In the genomic region with DNA sequence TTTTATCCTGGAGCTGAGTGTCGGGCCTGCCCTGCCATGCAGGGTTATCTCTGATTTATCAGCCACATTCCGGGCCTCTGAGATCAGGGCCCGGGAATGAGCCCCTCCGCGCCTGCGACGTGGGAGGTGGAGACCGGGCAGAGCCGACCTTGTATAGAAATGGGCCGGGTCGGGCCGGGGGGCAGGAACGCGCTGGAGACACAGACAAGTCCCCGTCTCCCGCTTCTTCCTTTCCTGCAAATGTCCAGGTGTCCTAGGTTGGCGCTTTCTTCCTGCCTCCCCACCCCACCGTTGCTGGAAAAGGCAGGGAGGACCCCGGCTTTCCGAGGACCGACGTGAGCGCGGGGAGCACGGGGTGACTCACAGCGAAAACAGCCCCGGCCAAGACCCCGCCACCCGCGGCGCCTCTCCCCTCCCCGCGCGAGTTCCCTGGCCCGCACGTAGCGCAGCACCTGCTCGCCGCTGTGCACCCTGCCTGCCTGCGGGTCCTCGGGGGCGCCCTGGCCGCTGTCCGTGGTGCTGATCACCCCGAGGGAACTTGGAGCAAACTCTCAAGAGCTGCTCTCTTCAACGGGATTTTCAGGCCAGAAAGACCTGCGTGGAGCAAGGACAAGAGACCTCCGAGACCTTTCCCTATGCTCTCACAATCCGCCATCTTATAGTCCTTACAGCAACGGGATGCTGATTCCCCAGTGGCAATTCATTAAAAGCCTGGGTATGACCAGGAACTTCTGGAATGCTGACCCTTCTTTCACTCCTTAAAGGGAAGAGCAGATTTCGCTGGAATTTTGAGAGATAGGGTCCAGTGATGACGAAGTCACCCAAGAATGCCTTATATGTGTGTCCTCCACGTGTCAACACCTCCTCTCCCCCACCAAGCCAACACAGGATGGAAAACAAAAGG, we compare ENCODE assay signal across 1 cellular context.
TF ChIP-seq lines count a peak whose summit lies in the region.

No MANE protein-coding gene starts in this region.

TF ChIP-seq in HepG2, 621 proteins besides CTCF, POLR2A, EP300 and RAD21 (continued from another document and continues in another):
- TF ChIP-seq RXRA (CRISPR knock-in tag; IDR thresholded peaks at IDR 0.05) (peak; percentile 67), ADNP (CRISPR knock-in tag; IDR thresholded peaks at IDR 0.05) (no peak), HES4 (CRISPR knock-in tag; IDR thresholded peaks at IDR 0.05; ENCODE audit: borderline replicate concordance) (peak; percentile 99), ETV5 (CRISPR knock-in tag; IDR thresholded peaks at IDR 0.05; ENCODE audit: borderline replicate concordance) (peak; percentile 70; the same call in 1 of the 2 replicates), ZNF382 (CRISPR knock-in tag; IDR thresholded peaks at IDR 0.05; ENCODE audit: borderline replicate concordance) (no peak), CAMTA2 (CRISPR knock-in tag; IDR thresholded peaks at IDR 0.05; ENCODE audit: borderline replicate concordance) (peak; percentile 71; the same call in 1 of the 2 replicates), MIER3 (CRISPR knock-in tag; IDR thresholded peaks at IDR 0.05; ENCODE audit: borderline replicate concordance) (peak; percentile 88), ZC3H13 (CRISPR knock-in tag; IDR thresholded peaks at IDR 0.05) (peak; percentile 86; the same call in 1 of the 2 replicates), BRCA1 (CRISPR knock-in tag; IDR thresholded peaks at IDR 0.05) (peak; percentile 99), ZNF672 (CRISPR knock-in tag; IDR thresholded peaks at IDR 0.05) (no peak), XBP1 (CRISPR knock-in tag; IDR thresholded peaks at IDR 0.05) (peak; percentile 91; the same call in 1 of the 2 replicates), ZNF772 (CRISPR knock-in tag; IDR thresholded peaks at IDR 0.05) (peak; percentile 80; the same call in 1 of the 2 replicates), TRIM24 (CRISPR knock-in tag; IDR thresholded peaks at IDR 0.05) (no peak)
- TF ChIP-seq, protein P1, sequence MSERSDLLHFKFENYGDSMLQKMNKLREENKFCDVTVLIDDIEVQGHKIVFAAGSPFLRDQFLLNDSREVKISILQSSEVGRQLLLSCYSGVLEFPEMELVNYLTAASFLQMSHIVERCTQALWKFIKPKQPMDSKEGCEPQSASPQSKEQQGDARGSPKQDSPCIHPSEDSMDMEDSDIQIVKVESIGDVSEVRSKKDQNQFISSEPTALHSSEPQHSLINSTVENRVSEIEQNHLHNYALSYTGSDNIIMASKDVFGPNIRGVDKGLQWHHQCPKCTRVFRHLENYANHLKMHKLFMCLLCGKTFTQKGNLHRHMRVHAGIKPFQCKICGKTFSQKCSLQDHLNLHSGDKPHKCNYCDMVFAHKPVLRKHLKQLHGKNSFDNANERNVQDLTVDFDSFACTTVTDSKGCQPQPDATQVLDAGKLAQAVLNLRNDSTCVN (CRISPR knock-in tag; IDR thresholded peaks at IDR 0.05; ENCODE audit: borderline replicate concordance) = peak; percentile 97
- TF ChIP-seq, protein P2, sequence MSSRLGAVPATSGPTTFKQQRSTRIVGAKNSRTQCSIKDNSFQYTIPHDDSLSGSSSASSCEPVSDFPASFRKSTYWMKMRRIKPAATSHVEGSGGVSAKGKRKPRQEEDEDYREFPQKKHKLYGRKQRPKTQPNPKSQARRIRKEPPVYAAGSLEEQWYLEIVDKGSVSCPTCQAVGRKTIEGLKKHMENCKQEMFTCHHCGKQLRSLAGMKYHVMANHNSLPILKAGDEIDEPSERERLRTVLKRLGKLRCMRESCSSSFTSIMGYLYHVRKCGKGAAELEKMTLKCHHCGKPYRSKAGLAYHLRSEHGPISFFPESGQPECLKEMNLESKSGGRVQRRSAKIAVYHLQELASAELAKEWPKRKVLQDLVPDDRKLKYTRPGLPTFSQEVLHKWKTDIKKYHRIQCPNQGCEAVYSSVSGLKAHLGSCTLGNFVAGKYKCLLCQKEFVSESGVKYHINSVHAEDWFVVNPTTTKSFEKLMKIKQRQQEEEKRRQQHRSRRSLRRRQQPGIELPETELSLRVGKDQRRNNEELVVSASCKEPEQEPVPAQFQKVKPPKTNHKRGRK (CRISPR knock-in tag; IDR thresholded peaks at IDR 0.05) = no peak
- TF ChIP-seq, protein P3, sequence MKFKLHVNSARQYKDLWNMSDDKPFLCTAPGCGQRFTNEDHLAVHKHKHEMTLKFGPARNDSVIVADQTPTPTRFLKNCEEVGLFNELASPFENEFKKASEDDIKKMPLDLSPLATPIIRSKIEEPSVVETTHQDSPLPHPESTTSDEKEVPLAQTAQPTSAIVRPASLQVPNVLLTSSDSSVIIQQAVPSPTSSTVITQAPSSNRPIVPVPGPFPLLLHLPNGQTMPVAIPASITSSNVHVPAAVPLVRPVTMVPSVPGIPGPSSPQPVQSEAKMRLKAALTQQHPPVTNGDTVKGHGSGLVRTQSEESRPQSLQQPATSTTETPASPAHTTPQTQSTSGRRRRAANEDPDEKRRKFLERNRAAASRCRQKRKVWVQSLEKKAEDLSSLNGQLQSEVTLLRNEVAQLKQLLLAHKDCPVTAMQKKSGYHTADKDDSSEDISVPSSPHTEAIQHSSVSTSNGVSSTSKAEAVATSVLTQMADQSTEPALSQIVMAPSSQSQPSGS (CRISPR knock-in tag; IDR thresholded peaks at IDR 0.05) = peak; percentile 91
- TF ChIP-seq, protein P4, sequence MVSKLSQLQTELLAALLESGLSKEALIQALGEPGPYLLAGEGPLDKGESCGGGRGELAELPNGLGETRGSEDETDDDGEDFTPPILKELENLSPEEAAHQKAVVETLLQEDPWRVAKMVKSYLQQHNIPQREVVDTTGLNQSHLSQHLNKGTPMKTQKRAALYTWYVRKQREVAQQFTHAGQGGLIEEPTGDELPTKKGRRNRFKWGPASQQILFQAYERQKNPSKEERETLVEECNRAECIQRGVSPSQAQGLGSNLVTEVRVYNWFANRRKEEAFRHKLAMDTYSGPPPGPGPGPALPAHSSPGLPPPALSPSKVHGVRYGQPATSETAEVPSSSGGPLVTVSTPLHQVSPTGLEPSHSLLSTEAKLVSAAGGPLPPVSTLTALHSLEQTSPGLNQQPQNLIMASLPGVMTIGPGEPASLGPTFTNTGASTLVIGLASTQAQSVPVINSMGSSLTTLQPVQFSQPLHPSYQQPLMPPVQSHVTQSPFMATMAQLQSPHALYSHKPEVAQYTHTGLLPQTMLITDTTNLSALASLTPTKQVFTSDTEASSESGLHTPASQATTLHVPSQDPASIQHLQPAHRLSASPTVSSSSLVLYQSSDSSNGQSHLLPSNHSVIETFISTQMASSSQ (IDR thresholded peaks at IDR 0.05; ENCODE audit: low read depth) = no peak
- TF ChIP-seq, protein P4 (CRISPR knock-in tag; IDR thresholded peaks at IDR 0.05; ENCODE audit: borderline replicate concordance) = no peak
- TF ChIP-seq, protein P5, sequence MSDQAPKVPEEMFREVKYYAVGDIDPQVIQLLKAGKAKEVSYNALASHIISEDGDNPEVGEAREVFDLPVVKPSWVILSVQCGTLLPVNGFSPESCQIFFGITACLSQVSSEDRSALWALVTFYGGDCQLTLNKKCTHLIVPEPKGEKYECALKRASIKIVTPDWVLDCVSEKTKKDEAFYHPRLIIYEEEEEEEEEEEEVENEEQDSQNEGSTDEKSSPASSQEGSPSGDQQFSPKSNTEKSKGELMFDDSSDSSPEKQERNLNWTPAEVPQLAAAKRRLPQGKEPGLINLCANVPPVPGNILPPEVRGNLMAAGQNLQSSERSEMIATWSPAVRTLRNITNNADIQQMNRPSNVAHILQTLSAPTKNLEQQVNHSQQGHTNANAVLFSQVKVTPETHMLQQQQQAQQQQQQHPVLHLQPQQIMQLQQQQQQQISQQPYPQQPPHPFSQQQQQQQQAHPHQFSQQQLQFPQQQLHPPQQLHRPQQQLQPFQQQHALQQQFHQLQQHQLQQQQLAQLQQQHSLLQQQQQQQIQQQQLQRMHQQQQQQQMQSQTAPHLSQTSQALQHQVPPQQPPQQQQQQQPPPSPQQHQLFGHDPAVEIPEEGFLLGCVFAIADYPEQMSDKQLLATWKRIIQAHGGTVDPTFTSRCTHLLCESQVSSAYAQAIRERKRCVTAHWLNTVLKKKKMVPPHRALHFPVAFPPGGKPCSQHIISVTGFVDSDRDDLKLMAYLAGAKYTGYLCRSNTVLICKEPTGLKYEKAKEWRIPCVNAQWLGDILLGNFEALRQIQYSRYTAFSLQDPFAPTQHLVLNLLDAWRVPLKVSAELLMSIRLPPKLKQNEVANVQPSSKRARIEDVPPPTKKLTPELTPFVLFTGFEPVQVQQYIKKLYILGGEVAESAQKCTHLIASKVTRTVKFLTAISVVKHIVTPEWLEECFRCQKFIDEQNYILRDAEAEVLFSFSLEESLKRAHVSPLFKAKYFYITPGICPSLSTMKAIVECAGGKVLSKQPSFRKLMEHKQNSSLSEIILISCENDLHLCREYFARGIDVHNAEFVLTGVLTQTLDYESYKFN (CRISPR knock-in tag; conservative IDR thresholded peaks at IDR 0.05) = peak; percentile 47; the same call in 1 of the 2 replicates
- TF ChIP-seq, protein P6, sequence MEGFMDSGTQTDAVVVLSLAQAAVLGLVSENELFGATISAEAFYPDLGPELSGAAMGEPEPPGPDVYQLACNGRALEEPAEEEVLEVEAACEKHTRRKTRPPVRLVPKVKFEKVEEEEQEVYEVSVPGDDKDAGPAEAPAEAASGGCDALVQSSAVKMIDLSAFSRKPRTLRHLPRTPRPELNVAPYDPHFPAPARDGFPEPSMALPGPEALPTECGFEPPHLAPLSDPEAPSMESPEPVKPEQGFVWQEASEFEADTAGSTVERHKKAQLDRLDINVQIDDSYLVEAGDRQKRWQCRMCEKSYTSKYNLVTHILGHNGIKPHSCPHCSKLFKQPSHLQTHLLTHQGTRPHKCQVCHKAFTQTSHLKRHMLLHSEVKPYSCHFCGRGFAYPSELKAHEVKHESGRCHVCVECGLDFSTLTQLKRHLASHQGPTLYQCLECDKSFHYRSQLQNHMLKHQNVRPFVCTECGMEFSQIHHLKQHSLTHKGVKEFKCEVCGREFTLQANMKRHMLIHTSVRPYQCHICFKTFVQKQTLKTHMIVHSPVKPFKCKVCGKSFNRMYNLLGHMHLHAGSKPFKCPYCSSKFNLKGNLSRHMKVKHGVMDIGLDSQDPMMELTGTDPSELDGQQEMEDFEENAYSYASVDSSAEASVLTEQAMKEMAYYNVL (CRISPR knock-in tag; IDR thresholded peaks at IDR 0.05; ENCODE audit: borderline replicate concordance) = no peak
- TF ChIP-seq, protein P7, sequence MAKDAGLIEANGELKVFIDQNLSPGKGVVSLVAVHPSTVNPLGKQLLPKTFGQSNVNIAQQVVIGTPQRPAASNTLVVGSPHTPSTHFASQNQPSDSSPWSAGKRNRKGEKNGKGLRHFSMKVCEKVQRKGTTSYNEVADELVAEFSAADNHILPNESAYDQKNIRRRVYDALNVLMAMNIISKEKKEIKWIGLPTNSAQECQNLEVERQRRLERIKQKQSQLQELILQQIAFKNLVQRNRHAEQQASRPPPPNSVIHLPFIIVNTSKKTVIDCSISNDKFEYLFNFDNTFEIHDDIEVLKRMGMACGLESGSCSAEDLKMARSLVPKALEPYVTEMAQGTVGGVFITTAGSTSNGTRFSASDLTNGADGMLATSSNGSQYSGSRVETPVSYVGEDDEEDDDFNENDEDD (CRISPR knock-in tag; IDR thresholded peaks at IDR 0.05; ENCODE audit: borderline replicate concordance) = no peak
- TF ChIP-seq, protein P8, sequence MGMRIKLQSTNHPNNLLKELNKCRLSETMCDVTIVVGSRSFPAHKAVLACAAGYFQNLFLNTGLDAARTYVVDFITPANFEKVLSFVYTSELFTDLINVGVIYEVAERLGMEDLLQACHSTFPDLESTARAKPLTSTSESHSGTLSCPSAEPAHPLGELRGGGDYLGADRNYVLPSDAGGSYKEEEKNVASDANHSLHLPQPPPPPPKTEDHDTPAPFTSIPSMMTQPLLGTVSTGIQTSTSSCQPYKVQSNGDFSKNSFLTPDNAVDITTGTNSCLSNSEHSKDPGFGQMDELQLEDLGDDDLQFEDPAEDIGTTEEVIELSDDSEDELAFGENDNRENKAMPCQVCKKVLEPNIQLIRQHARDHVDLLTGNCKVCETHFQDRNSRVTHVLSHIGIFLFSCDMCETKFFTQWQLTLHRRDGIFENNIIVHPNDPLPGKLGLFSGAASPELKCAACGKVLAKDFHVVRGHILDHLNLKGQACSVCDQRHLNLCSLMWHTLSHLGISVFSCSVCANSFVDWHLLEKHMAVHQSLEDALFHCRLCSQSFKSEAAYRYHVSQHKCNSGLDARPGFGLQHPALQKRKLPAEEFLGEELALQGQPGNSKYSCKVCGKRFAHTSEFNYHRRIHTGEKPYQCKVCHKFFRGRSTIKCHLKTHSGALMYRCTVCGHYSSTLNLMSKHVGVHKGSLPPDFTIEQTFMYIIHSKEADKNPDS (CRISPR knock-in tag; IDR thresholded peaks at IDR 0.05) = no peak
- TF ChIP-seq, protein P9, sequence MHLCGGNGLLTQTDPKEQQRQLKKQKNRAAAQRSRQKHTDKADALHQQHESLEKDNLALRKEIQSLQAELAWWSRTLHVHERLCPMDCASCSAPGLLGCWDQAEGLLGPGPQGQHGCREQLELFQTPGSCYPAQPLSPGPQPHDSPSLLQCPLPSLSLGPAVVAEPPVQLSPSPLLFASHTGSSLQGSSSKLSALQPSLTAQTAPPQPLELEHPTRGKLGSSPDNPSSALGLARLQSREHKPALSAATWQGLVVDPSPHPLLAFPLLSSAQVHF (CRISPR knock-in tag; IDR thresholded peaks at IDR 0.05) = peak; percentile 91
- TF ChIP-seq, protein P10, sequence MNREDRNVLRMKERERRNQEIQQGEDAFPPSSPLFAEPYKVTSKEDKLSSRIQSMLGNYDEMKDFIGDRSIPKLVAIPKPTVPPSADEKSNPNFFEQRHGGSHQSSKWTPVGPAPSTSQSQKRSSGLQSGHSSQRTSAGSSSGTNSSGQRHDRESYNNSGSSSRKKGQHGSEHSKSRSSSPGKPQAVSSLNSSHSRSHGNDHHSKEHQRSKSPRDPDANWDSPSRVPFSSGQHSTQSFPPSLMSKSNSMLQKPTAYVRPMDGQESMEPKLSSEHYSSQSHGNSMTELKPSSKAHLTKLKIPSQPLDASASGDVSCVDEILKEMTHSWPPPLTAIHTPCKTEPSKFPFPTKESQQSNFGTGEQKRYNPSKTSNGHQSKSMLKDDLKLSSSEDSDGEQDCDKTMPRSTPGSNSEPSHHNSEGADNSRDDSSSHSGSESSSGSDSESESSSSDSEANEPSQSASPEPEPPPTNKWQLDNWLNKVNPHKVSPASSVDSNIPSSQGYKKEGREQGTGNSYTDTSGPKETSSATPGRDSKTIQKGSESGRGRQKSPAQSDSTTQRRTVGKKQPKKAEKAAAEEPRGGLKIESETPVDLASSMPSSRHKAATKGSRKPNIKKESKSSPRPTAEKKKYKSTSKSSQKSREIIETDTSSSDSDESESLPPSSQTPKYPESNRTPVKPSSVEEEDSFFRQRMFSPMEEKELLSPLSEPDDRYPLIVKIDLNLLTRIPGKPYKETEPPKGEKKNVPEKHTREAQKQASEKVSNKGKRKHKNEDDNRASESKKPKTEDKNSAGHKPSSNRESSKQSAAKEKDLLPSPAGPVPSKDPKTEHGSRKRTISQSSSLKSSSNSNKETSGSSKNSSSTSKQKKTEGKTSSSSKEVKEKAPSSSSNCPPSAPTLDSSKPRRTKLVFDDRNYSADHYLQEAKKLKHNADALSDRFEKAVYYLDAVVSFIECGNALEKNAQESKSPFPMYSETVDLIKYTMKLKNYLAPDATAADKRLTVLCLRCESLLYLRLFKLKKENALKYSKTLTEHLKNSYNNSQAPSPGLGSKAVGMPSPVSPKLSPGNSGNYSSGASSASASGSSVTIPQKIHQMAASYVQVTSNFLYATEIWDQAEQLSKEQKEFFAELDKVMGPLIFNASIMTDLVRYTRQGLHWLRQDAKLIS (CRISPR knock-in tag; IDR thresholded peaks at IDR 0.05) = no peak
